In genomic region chr19:46903458-46903857, GRCh38 we compare ENCODE assay signal across 14 cellular contexts. TPM values are rescaled to one million over a fixed set of nuclear protein-coding genes. Genes with fewer than 3 reads are reported as not detected.
DNase-seq lines count a peak whose midpoint lies in the region; ATAC-seq and TF ChIP-seq lines count a peak whose summit lies in the region.
"Had no signal": no experiment of that assay in that cellular context is flagged by ENCODE, and none has a peak within 500 bp of the region (broad histone marks: within the 10 kb centered on the region; RNA-seq: fewer than 3 reads in every experiment).

No MANE protein-coding gene starts in this region.

- intact Hi-C loops in PC-3 (cut with micrococcal nuclease): loop anchor here (5.0 kb wide), 1 partner anchor 36 kb away; no protein-coding TSS in a partner anchor

- peaks cover 9% of the 10 kb centered on the region; the same call in 1 of the 2 replicates for H4K20me1 ChIP-seq in DOHH2 (ENCODE audit: control insufficient read depth, insufficient read depth, low read depth, low read length)
- no peaks in the 10 kb centered on the region for H4K20me1 ChIP-seq in PC-3 (ENCODE audit: low read length)

- H2AFZ ChIP-seq in PC-3 (ENCODE audit: low read length): no peak overlapping the region

- no peaks in the 10 kb centered on the region for H3F3A ChIP-seq in DOHH2 (ENCODE audit: control insufficient read depth, insufficient read depth)
- peaks cover 6% of the 10 kb centered on the region for H3F3A ChIP-seq in PC-3 (ENCODE audit: low read length, unreplicated experiment)

- H3K27ac ChIP-seq in DOHH2 (ENCODE audit: low read depth, low read length) (no peak overlapping the region), PC-3 (ENCODE audit: low read length) (peak overlapping the region; percentile 90), esophagus (ENCODE audit: low read depth in 2 of 2, low read length in 1 of 2) (peak overlapping the region; percentile 75 to 90)

- H3K9me2 ChIP-seq in DOHH2 (replicated peaks; ENCODE audit: control insufficient read depth, low read length): no peaks in the 10 kb centered on the region
- H3K9me2 ChIP-seq in PC-3 (replicated peaks; ENCODE audit: low read length): no peaks in the 10 kb centered on the region

- H3K27me3 ChIP-seq in DOHH2 (ENCODE audit: control insufficient read depth, low read length) (no peaks in the 10 kb centered on the region), PC-3 (ENCODE audit: low read length) (no peaks in the 10 kb centered on the region), esophagus (ENCODE audit: control insufficient read depth in 1 of 2, insufficient read depth in 2 of 2, low read length in 2 of 2) (no peaks in the 10 kb centered on the region), skeletal muscle satellite cell (ENCODE audit: control insufficient read depth, insufficient read depth, low read length) (no peaks in the 10 kb centered on the region)

- TF ChIP-seq CTCF in DOHH2 (IDR thresholded peaks at IDR 0.05; ENCODE audit: low read depth, low read length, poor library complexity, severe bottlenecking) (no peak), PC-3 (conservative IDR thresholded peaks at IDR 0.05; ENCODE audit: low read depth, low read length) (no peak)

- POLR2A ChIA-PET in PC-3 (lab: Charles Lee; ENCODE audit: unreplicated experiment): no interaction called here

- H3K4me2 ChIP-seq in DOHH2 (ENCODE audit: low read length): peak overlapping the region; percentile 31
- H3K4me2 ChIP-seq in PC-3 (ENCODE audit: low read length): peak overlapping the region; percentile 69
- peak overlapping the region; percentile 36 for H3K4me2 ChIP-seq in skeletal muscle satellite cell (ENCODE audit: low read length)

- H3K4me3 ChIP-seq in DOHH2 (ENCODE audit: low read length) (no peak overlapping the region), PC-3 (ENCODE audit: low read length) (no peak overlapping the region), esophagus (ENCODE audit: low read depth in 1 of 2, low read length in 2 of 2) (no peak overlapping the region), skeletal muscle satellite cell (ENCODE audit: low read length) (no peak overlapping the region)

- H3K9me3 ChIP-seq in DOHH2 (ENCODE audit: control insufficient read depth, insufficient read depth, low read length): no peaks in the 10 kb centered on the region
- no peaks in the 10 kb centered on the region for H3K9me3 ChIP-seq in PC-3 (ENCODE audit: low read length)
- H3K9me3 ChIP-seq in esophagus (ENCODE audit: control insufficient read depth in 2 of 2, insufficient read depth in 1 of 2, low read depth in 1 of 2, low read length in 1 of 2): no peaks in the 10 kb centered on the region
- H3K9me3 ChIP-seq in skeletal muscle satellite cell (replicated peaks; ENCODE audit: low read length): no peaks in the 10 kb centered on the region

- DNase-seq in PC-3 (peak; percentile 12), NCI-H1417 (lab: John Stamatoyannopoulos, UW) (no peak), NCI-H187 treated with DMSO at 0.1 percent for 48 hours (lab: John Stamatoyannopoulos, UW) (no peak)
- DNase-seq in activated effector memory CD4-positive, alpha-beta T cell treated with anti-CD3 and anti-CD28 coated beads, Interleukin-2, amount 50 U/mL, for 16 hours: no peak
- DNase-seq: activated CD4-positive, alpha-beta T cell treated with anti-CD3 and anti-CD28 coated beads, Interleukin-2, amount 10 ng/mL, durations not matched to agents 7 days and 5 days; activated effector memory CD4-positive, alpha-beta T cell treated with Interleukin-2 at 50 U/mL for 16 hours; COR-L47; MM.1S; NCI-H510A; retina had no signal

- WGBS in esophagus, 2 donors: 32 to 43% methylated on average over 3 of the region's 3 CpGs

- CTCF ChIA-PET in PC-3 (lab: Charles Lee): no interaction called here

- H3K4me1 ChIP-seq in DOHH2 (ENCODE audit: control insufficient read depth, low read length) (peaks cover 29% of the 10 kb centered on the region), PC-3 (ENCODE audit: insufficient read depth, low read length) (peaks cover 44% of the 10 kb centered on the region), esophagus (ENCODE audit: control insufficient read depth in 2 of 2, insufficient read depth in 2 of 2, low read length in 1 of 2) (peaks cover 2 to 13% of the 10 kb centered on the region in 2 donors), skeletal muscle satellite cell (ENCODE audit: control insufficient read depth, insufficient read depth, low read length) (peaks cover 45% of the 10 kb centered on the region)

- H3K79me2 ChIP-seq in DOHH2 (ENCODE audit: control insufficient read depth, low read length): peaks cover 93% of the 10 kb centered on the region
- H3K79me2 ChIP-seq in PC-3 (ENCODE audit: low read length): peaks cover 84% of the 10 kb centered on the region

- no peak for ATAC-seq in PC-3
- ATAC-seq in GM19023 (IDR thresholded peaks at IDR 0.05; ENCODE audit: unreplicated experiment): no peak

- H3K36me3 ChIP-seq in DOHH2 (ENCODE audit: control insufficient read depth, low read length): no peaks in the 10 kb centered on the region
- no peaks in the 10 kb centered on the region for H3K36me3 ChIP-seq in PC-3 (ENCODE audit: low read depth, low read length)
- no peaks in the 10 kb centered on the region for H3K36me3 ChIP-seq in esophagus (ENCODE audit: control insufficient read depth in 2 of 2, insufficient read depth in 2 of 2, low read length in 1 of 2)
- no peaks in the 10 kb centered on the region for H3K36me3 ChIP-seq in skeletal muscle satellite cell (ENCODE audit: insufficient read depth, low read length)

- no TSS peak for BruUV-seq in PC-3 (replicated peaks; lab: Mats Ljungman, UMichigan)

- H3K9ac ChIP-seq in PC-3 (ENCODE audit: low read length): no peak overlapping the region
- H3K9ac ChIP-seq in skeletal muscle satellite cell (ENCODE audit: low read depth, low read length): no peak overlapping the region

RNA-seq across cellular contexts. Expression of gene ARHGAP35, which starts 42.7 kb away (rescaled TPM):
- 23.6 and 31.2 TPM in 2 replicates for total RNA-seq in PC-3 (2014; rRNA removed)
- 10 to 100 TPM in 1 of 2 donors, 1 to 10 TPM in 1; 9.6 to 15.2 TPM for polyA plus RNA-seq in esophagus
- 25.8 and 30.2 TPM in 2 replicates for total RNA-seq in skeletal muscle satellite cell (2012; rRNA removed)

RNA-seq across cellular contexts. Expression of gene AP2S1, which starts 52.8 kb away (rescaled TPM):
- total RNA-seq in PC-3 (2014; rRNA removed): 245 and 330 TPM in 2 replicates
- 100 to 1,000 TPM in 1 of 2 donors, 10 to 100 TPM in 1; 71.2 to 157 TPM for polyA plus RNA-seq in esophagus
- 150 and 160 TPM in 2 replicates for total RNA-seq in skeletal muscle satellite cell (2012; rRNA removed)
